ENCODE assay signal across 1 cellular context in the genomic region with DNA sequence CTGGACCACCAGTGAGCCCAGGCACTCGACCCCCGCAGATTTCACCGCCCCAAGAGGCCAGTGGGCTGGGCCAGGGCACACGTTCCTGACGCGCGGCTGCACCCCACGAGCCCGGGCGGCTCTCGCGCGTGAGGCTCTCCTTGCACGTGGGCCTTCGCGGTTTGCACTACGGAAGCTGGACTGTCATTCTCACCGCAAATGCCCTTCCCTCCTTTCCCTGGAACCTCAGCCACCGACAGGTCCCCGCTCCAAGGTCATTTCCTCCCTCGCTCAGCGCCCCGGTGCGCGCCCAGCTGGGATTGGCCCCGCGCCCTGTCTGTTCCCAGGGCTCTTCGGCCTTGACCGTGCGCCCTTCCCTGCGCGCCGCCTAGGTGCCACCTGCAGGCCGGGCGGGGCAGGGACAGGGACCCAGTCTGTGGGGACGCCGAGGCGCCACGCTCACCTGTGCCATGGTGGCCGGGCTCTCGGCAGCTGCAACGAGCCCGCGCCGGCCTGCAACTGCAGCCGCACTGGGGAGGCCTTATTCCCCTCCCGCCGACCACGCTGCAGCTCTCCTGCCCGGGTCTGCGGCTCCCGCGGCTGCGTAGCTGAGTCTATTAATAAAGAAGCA.
TF ChIP-seq lines count a peak whose summit lies in the region.

No MANE protein-coding gene starts in this region.

TF ChIP-seq in HepG2, 621 proteins besides CTCF, POLR2A, EP300 and RAD21 (continued from another document and continues in another):
- TF ChIP-seq MYPOP (CRISPR knock-in tag; IDR thresholded peaks at IDR 0.05), result 0 out of 2 replicates have a peak, but pooled peaks have one; percentile 66
- no peak for TF ChIP-seq SOX13 (IDR thresholded peaks at IDR 0.05)
- peak in 1 of 2 experiments; percentile 75; a peak in 2 of 4 replicates for TF ChIP-seq SOX13 (CRISPR knock-in tag; conservative IDR thresholded peaks at IDR 0.05 in 1 of 2, IDR thresholded peaks at IDR 0.05 in 1 of 2)
- 0 out of 2 replicates have a peak, but pooled peaks have one; percentile 34 for TF ChIP-seq TAF1 (CRISPR knock-in tag; IDR thresholded peaks at IDR 0.05)
- peak; percentile 93 for TF ChIP-seq TBX2 (CRISPR knock-in tag; IDR thresholded peaks at IDR 0.05; ENCODE audit: borderline replicate concordance)
- TF ChIP-seq KAT8 (CRISPR knock-in tag; IDR thresholded peaks at IDR 0.05), result peak; percentile 75
- peak; percentile 86; the same call in 1 of the 2 replicates for TF ChIP-seq IRF9 (CRISPR knock-in tag; IDR thresholded peaks at IDR 0.05; ENCODE audit: borderline replicate concordance)
- TF ChIP-seq ZNF282 (IDR thresholded peaks at IDR 0.05; ENCODE audit: partially characterized antibody), result no peak
- no peak for TF ChIP-seq GZF1 (CRISPR knock-in tag; IDR thresholded peaks at IDR 0.05)
- TF ChIP-seq POLR2AphosphoS2 (IDR thresholded peaks at IDR 0.05; ENCODE audit: low read depth, low read length), result no peak
- no peak for TF ChIP-seq ZNF251 (CRISPR knock-in tag; IDR thresholded peaks at IDR 0.05)
- no peak for TF ChIP-seq ZFP90 (CRISPR knock-in tag; IDR thresholded peaks at IDR 0.05; ENCODE audit: borderline replicate concordance)
- no peak for TF ChIP-seq ZNF296 (CRISPR knock-in tag; conservative IDR thresholded peaks at IDR 0.05)
- TF ChIP-seq HMG20B (CRISPR knock-in tag; conservative IDR thresholded peaks at IDR 0.05), result 0 out of 2 replicates have a peak, but pooled peaks have one; percentile 23
- TF ChIP-seq, protein P1, sequence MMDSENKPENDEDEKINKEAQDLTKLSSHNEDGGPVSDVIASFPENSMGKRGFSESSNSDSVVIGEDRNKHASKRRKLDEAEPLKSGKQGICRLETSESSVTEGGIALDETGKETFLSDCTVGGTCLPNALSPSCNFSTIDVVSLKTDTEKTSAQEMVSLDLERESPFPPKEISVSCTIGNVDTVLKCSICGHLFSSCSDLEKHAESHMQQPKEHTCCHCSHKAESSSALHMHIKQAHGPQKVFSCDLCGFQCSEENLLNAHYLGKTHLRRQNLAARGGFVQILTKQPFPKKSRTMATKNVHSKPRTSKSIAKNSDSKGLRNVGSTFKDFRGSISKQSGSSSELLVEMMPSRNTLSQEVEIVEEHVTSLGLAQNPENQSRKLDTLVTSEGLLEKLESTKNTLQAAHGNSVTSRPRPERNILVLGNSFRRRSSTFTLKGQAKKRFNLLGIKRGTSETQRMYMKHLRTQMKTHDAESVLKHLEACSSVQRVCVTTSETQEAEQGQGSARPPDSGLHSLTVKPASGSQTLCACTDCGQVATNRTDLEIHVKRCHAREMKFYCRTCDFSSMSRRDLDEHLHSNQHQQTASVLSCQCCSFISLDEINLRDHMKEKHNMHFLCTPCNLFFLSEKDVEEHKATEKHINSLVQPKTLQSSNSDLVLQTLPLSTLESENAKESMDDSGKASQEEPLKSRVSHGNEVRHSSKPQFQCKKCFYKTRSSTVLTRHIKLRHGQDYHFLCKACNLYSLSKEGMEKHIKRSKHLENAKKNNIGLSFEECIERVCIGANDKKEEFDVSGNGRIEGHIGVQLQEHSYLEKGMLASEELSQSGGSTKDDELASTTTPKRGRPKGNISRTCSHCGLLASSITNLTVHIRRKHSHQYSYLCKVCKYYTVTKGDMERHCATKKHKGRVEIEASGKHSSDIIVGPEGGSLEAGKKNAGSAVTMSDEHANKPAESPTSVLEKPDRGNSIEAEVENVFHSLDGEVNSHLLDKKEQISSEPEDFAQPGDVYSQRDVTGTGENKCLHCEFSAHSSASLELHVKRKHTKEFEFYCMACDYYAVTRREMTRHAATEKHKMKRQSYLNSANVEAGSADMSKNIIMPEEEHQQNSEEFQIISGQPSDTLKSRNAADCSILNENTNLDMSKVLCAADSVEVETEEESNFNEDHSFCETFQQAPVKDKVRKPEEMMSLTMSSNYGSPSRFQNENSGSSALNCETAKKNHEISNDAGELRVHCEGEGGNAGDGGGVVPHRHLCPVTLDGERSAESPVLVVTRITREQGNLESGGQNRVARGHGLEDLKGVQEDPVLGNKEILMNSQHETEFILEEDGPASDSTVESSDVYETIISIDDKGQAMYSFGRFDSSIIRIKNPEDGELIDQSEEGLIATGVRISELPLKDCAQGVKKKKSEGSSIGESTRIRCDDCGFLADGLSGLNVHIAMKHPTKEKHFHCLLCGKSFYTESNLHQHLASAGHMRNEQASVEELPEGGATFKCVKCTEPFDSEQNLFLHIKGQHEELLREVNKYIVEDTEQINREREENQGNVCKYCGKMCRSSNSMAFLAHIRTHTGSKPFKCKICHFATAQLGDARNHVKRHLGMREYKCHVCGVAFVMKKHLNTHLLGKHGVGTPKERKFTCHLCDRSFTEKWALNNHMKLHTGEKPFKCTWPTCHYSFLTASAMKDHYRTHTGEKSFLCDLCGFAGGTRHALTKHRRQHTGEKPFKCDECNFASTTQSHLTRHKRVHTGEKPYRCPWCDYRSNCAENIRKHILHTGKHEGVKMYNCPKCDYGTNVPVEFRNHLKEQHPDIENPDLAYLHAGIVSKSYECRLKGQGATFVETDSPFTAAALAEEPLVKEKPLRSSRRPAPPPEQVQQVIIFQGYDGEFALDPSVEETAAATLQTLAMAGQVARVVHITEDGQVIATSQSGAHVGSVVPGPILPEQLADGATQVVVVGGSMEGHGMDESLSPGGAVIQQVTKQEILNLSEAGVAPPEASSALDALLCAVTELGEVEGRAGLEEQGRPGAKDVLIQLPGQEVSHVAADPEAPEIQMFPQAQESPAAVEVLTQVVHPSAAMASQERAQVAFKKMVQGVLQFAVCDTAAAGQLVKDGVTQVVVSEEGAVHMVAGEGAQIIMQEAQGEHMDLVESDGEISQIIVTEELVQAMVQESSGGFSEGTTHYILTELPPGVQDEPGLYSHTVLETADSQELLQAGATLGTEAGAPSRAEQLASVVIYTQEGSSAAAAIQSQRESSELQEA (CRISPR knock-in tag; IDR thresholded peaks at IDR 0.05; ENCODE audit: not compliant biosample characterization), result peak; percentile 43
- TF ChIP-seq, protein P2, sequence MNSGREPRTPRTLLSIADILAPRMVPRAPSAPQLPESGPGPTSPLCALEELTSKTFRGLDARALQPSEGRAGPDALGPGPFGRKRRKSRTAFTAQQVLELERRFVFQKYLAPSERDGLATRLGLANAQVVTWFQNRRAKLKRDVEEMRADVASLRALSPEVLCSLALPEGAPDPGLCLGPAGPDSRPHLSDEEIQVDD (CRISPR knock-in tag; IDR thresholded peaks at IDR 0.05; ENCODE audit: borderline replicate concordance), result peak; percentile 41; the same call in 1 of the 2 replicates
- 0 out of 2 replicates have a peak, but pooled peaks have one; percentile 7 for TF ChIP-seq ZNF33A (CRISPR knock-in tag; IDR thresholded peaks at IDR 0.05; ENCODE audit: borderline replicate concordance)
- no peak for TF ChIP-seq AKAP8 (CRISPR knock-in tag; IDR thresholded peaks at IDR 0.05)
- TF ChIP-seq ZBTB49 (CRISPR knock-in tag; IDR thresholded peaks at IDR 0.05; ENCODE audit: borderline replicate concordance), result no peak
- peak; percentile 80; the same call in 1 of the 2 replicates for TF ChIP-seq ZNF605 (CRISPR knock-in tag; IDR thresholded peaks at IDR 0.05)
- peak; percentile 91 for TF ChIP-seq SP2 (CRISPR knock-in tag; IDR thresholded peaks at IDR 0.05)
- TF ChIP-seq, protein P3, sequence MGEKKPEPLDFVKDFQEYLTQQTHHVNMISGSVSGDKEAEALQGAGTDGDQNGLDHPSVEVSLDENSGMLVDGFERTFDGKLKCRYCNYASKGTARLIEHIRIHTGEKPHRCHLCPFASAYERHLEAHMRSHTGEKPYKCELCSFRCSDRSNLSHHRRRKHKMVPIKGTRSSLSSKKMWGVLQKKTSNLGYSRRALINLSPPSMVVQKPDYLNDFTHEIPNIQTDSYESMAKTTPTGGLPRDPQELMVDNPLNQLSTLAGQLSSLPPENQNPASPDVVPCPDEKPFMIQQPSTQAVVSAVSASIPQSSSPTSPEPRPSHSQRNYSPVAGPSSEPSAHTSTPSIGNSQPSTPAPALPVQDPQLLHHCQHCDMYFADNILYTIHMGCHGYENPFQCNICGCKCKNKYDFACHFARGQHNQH (CRISPR knock-in tag; IDR thresholded peaks at IDR 0.05), result peak; percentile 93
- TF ChIP-seq NFIB (CRISPR knock-in tag; IDR thresholded peaks at IDR 0.05; ENCODE audit: borderline replicate concordance), result no peak
- no peak for TF ChIP-seq NPAS2 (CRISPR knock-in tag; IDR thresholded peaks at IDR 0.05; ENCODE audit: borderline replicate concordance)
- peak; percentile 79 for TF ChIP-seq ZNF501 (CRISPR knock-in tag; IDR thresholded peaks at IDR 0.05)
- TF ChIP-seq ZNF350 (CRISPR knock-in tag; IDR thresholded peaks at IDR 0.05; ENCODE audit: borderline replicate concordance, low read depth), result peak; percentile 60; the same call in 1 of the 2 replicates
- TF ChIP-seq SRSF4 (IDR thresholded peaks at IDR 0.05; ENCODE audit: low read depth, low read length, poor library complexity, severe bottlenecking), result no peak
- TF ChIP-seq FOXA3 (CRISPR knock-in tag; IDR thresholded peaks at IDR 0.05), result peak; percentile 61
- 0 out of 2 replicates have a peak, but pooled peaks have one; percentile 43 for TF ChIP-seq ZNF747 (CRISPR knock-in tag; IDR thresholded peaks at IDR 0.05; ENCODE audit: borderline replicate concordance)
- no peak for TF ChIP-seq GTF3A (CRISPR knock-in tag; conservative IDR thresholded peaks at IDR 0.05)
- TF ChIP-seq NCOA2 (CRISPR knock-in tag; IDR thresholded peaks at IDR 0.05), result peak; percentile 81
- TF ChIP-seq CBX1 (IDR thresholded peaks at IDR 0.05; ENCODE audit: low read depth), result peak; percentile 80
- TF ChIP-seq ARNT2 (CRISPR knock-in tag; IDR thresholded peaks at IDR 0.05; ENCODE audit: low read depth), result no peak
- no peak for TF ChIP-seq ZNF10 (CRISPR knock-in tag; IDR thresholded peaks at IDR 0.05; ENCODE audit: borderline replicate concordance, low read depth)
- TF ChIP-seq SAP130 (CRISPR knock-in tag; IDR thresholded peaks at IDR 0.05; ENCODE audit: low read depth), result peak; percentile 89
- TF ChIP-seq MLX (CRISPR knock-in tag; IDR thresholded peaks at IDR 0.05), result peak; percentile 69; the same call in 1 of the 2 replicates
- no peak for TF ChIP-seq ZNF816 (CRISPR knock-in tag; IDR thresholded peaks at IDR 0.05; ENCODE audit: borderline replicate concordance)
